Comparison of ENCODE assay signal across 8 cellular contexts in genomic region chr15:35078221-35078915, GRCh38. TPM values are rescaled to one million over a fixed set of nuclear protein-coding genes. Genes with fewer than 3 reads are reported as not detected.
DNase-seq lines count a peak whose midpoint lies in the region; ATAC-seq and TF ChIP-seq lines count a peak whose summit lies in the region.

No MANE protein-coding gene starts in this region.

- in situ Hi-C loops in GM13977 (cut with MboI; ENCODE audit: low pct_unique_long_range_greater_than_20kb, low sequenced_read_pairs, unreplicated experiment): loop anchor here (25.0 kb wide), 1 partner anchor 359 kb away; no protein-coding TSS in a partner anchor

- H3K9me3 Mint-ChIP-seq in T-cell: no peaks in the 10 kb centered on the region
- no peaks in the 10 kb centered on the region for H3K9me3 Mint-ChIP-seq in effector memory CD8-positive, alpha-beta T cell
- H3K9me3 Mint-ChIP-seq in stimulated activated effector memory CD8-positive, alpha-beta T cell treated with anti-CD3 and anti-CD28 coated beads, Interleukin-12 subunit alpha, Interleukin-12 subunit beta, amount 100 ng/mL, for 72 hours: no peaks in the 10 kb centered on the region

- H3K27ac Mint-ChIP-seq in T-cell: no peak overlapping the region
- no peak overlapping the region for H3K27ac Mint-ChIP-seq in effector memory CD8-positive, alpha-beta T cell
- H3K27ac Mint-ChIP-seq in stimulated activated effector memory CD8-positive, alpha-beta T cell treated with anti-CD3 and anti-CD28 coated beads, Interleukin-12 subunit alpha, Interleukin-12 subunit beta, amount 100 ng/mL, for 72 hours: no peak overlapping the region

- CTCF ChIA-PET in T-cell (lab: Charles Lee): interaction anchor here (0.6 to 1.6 kb wide), 5 partner anchors 16 to 1402 kb away, joined by 3 to 6 read pairs (median 3); no protein-coding TSS in a partner anchor

- POLR2A ChIA-PET in T-cell (lab: Charles Lee): no interaction called here

- DNase-seq in AG09319 (ENCODE audit: extremely low read depth, low read depth) (peak; percentile 36), GM13977 (ENCODE audit: low spot score) (peak; percentile 81), M059J (ENCODE audit: low read depth) (peak; percentile 44), T-cell (peak in 18 of 34 experiments; percentile 3 to 18 (median 7)), lung microvascular endothelial cell (ENCODE audit: low read depth in 2 of 2) (peak; percentile 68 to 77)
- DNase-seq in effector memory CD8-positive, alpha-beta T cell: peak in 2 of 3 experiments; percentile 2 to 3
- peak; percentile 7 for DNase-seq in stimulated activated naive CD4-positive, alpha-beta T cell treated with Interleukin-2 at 50 U/mL for 16 hours (lab: John Stamatoyannopoulos, UW)
- no peak for DNase-seq in stimulated activated effector memory CD8-positive, alpha-beta T cell treated with anti-CD3 and anti-CD28 coated beads, Interleukin-12 subunit alpha, Interleukin-12 subunit beta, amount 100 ng/mL, for 72 hours (ENCODE audit: low spot score in 2 of 2)

- TF ChIP-seq CTCF in AG09319 (IDR thresholded peaks at IDR 0.05; ENCODE audit: low read depth, low read length) (peak; percentile 78), GM13977 (IDR thresholded peaks at IDR 0.05; ENCODE audit: extremely low read depth, insufficient read depth, missing control alignments) (peak; percentile 90)

- no peak for ATAC-seq in T-cell (replicated peaks in 1 of 4)
- no peak for ATAC-seq in effector memory CD8-positive, alpha-beta T cell (replicated peaks)
- ATAC-seq in stimulated activated effector memory CD8-positive, alpha-beta T cell treated with anti-CD3 and anti-CD28 coated beads, Interleukin-12 subunit alpha, Interleukin-12 subunit beta, amount 100 ng/mL, for 72 hours: no peak

- no peaks in the 10 kb centered on the region for H3K4me1 Mint-ChIP-seq in T-cell
- H3K4me1 Mint-ChIP-seq in effector memory CD8-positive, alpha-beta T cell (ENCODE audit: low read depth in 2 of 2): no peaks in the 10 kb centered on the region
- no peaks in the 10 kb centered on the region for H3K4me1 Mint-ChIP-seq in stimulated activated effector memory CD8-positive, alpha-beta T cell treated with anti-CD3 and anti-CD28 coated beads, Interleukin-12 subunit alpha, Interleukin-12 subunit beta, amount 100 ng/mL, for 72 hours

- H3K27me3 Mint-ChIP-seq in T-cell: peaks cover 2 to 21% of the 10 kb centered on the region in 2 donors
- peaks cover 14 to 24% of the 10 kb centered on the region in 2 donors for H3K27me3 Mint-ChIP-seq in effector memory CD8-positive, alpha-beta T cell

- no peak overlapping the region for H3K4me3 Mint-ChIP-seq in T-cell
- no peak overlapping the region for H3K4me3 Mint-ChIP-seq in effector memory CD8-positive, alpha-beta T cell
- no peak overlapping the region for H3K4me3 Mint-ChIP-seq in stimulated activated effector memory CD8-positive, alpha-beta T cell treated with anti-CD3 and anti-CD28 coated beads, Interleukin-12 subunit alpha, Interleukin-12 subunit beta, amount 100 ng/mL, for 72 hours

- no peaks in the 10 kb centered on the region for H3K36me3 Mint-ChIP-seq in T-cell
- no peaks in the 10 kb centered on the region for H3K36me3 Mint-ChIP-seq in effector memory CD8-positive, alpha-beta T cell (ENCODE audit: insufficient read depth)
- H3K36me3 Mint-ChIP-seq in stimulated activated effector memory CD8-positive, alpha-beta T cell treated with anti-CD3 and anti-CD28 coated beads, Interleukin-12 subunit alpha, Interleukin-12 subunit beta, amount 100 ng/mL, for 72 hours: no peaks in the 10 kb centered on the region

RNA-seq across cellular contexts. Expression of gene NANOGP8, which starts 6.7 kb away (rescaled TPM):
- not detected in 2 replicates for total RNA-seq in M059J (2014; rRNA removed; shearing (Covaris generic))
- under 1 TPM in 1 of 5 donors, not detected in 4; 0.50 TPM for total RNA-seq in T-cell
- not detected in 2 replicates for total RNA-seq in lung microvascular endothelial cell

Comparison
In these comparisons a context has a peak if more than half of its experiments do, and no peak if none do; other contexts are left out.
1. DNase-seq: peak in AG09319 (single experiment), GM13977 (single experiment), M059J (single experiment), T-cell (18 of 34), effector memory CD8-positive, alpha-beta T cell (2 of 3), lung microvascular endothelial cell (2 of 2) and stimulated activated naive CD4-positive, alpha-beta T cell treated with Interleukin-2 at 50 U/mL for 16 hours (single experiment); none in stimulated activated effector memory CD8-positive, alpha-beta T cell treated with anti-CD3 and anti-CD28 coated beads, Interleukin-12 subunit alpha, Interleukin-12 subunit beta, amount 100 ng/mL, for 72 hours (0 of 2).